2 cellular contexts compared by ENCODE assay signal in genomic region chr3:127733781-127734180, GRCh38.
TF ChIP-seq lines count a peak whose summit lies in the region.

No MANE protein-coding gene starts in this region.

TF ChIP-seq in IMR-90, 13 proteins besides CTCF, POLR2A, EP300 and RAD21:
- TF ChIP-seq RFX5 (IDR thresholded peaks at IDR 0.05; ENCODE audit: low read depth, low read length) (no peak), MXI1 (IDR thresholded peaks at IDR 0.05; ENCODE audit: borderline replicate concordance, low read depth, low read length) (no peak), MAZ (IDR thresholded peaks at IDR 0.05; ENCODE audit: borderline replicate concordance, low read depth, low read length) (no peak), RCOR1 (IDR thresholded peaks at IDR 0.05; ENCODE audit: insufficient replicate concordance, low read length) (no peak), USF2 (IDR thresholded peaks at IDR 0.05; ENCODE audit: low read depth, low read length) (no peak), NFE2L2 (IDR thresholded peaks at IDR 0.05; ENCODE audit: low read depth, low read length) (no peak), CEBPB (IDR thresholded peaks at IDR 0.05; ENCODE audit: low read depth, low read length) (no peak), FOS (IDR thresholded peaks at IDR 0.05; ENCODE audit: low read depth, low read length) (no peak), ELK1 (IDR thresholded peaks at IDR 0.05; ENCODE audit: borderline replicate concordance, low read depth, low read length) (no peak), CHD1 (IDR thresholded peaks at IDR 0.05; ENCODE audit: low read depth, low read length) (no peak), BHLHE40 (IDR thresholded peaks at IDR 0.05; ENCODE audit: low read depth, low read length) (no peak), MAFK (IDR thresholded peaks at IDR 0.05; ENCODE audit: low read depth, low read length) (no peak), SMC3 (IDR thresholded peaks at IDR 0.05; ENCODE audit: low read depth, low read length) (no peak)

TF ChIP-seq in GM12878, 131 proteins besides CTCF, POLR2A, EP300 and RAD21:
- TF ChIP-seq TCF12 (IDR thresholded peaks at IDR 0.05; ENCODE audit: low read depth, low read length), result no peak
- peak; percentile 46; the same call in 1 of the 2 replicates for TF ChIP-seq MLLT1 (IDR thresholded peaks at IDR 0.05)
